ENCODE assay signal across 8 cellular contexts in the genomic region with DNA sequence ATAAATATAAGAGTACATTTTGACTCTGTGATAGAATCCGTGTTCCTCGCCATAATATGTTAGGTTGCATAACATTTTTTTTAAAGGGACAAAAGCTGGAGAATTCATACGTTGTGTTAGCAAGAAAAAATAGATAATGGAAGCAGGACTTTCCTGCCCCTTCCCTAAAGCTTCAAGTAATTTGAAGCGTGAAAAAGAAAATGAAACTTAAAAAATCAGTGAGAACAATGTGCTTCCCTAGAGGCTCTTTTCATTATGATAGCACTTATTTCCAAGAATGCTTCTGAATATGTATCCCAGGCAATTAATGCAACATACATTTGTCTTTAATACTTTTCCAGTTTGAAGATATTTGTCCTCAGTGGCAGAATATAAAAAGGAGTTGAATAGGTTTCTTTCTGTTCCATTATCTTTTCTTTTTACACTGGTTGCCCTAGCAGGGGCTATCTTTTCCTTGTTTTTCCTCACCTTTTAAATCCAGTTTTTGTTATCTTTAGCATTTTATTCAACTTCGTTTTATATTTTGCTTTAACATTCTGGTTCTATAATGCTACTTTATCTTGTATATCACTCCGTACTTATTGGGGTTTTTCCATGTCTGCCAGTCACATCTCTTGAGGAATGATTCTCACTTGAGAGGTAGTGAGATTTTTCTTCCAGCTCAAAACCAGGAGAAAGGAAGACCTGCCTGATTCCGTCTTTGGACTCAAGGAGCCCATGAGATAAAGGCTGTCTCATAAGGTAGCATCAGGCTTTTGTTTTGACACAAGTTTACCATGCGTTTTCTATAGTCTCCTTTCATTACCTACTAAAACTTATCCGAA.
A peak's percentile ranks its signal among the peaks of the same experiment; 100 is the strongest.
DNase-seq lines count a peak whose midpoint lies in the region; ATAC-seq and TF ChIP-seq lines count a peak whose summit lies in the region.

No MANE protein-coding gene starts in this region.

- peak overlapping the region; percentile 76 to 85 (median 84) for H3K27ac Mint-ChIP-seq in CD4-positive, CD25-positive, alpha-beta regulatory T cell
- H3K27ac Mint-ChIP-seq in IgD-negative memory B cell = peak overlapping the region in 2 of 3 donors; percentile 40 to 90
- H3K27ac Mint-ChIP-seq in neural crest cell (ENCODE audit: unreplicated experiment) = peak overlapping the region; percentile 31

- peak overlapping the region; percentile 63 for H3K4me3 ChIP-seq in CD4-positive, CD25-positive, alpha-beta regulatory T cell (ENCODE audit: low read depth, low read length)
- peak overlapping the region; percentile 26 to 58 for H3K4me3 ChIP-seq in duodenal mucosa (ENCODE audit: low read depth in 1 of 2, low read length in 2 of 2)

- H3K9me3 ChIP-seq in CD4-positive, CD25-positive, alpha-beta regulatory T cell (ENCODE audit: control insufficient read depth in 2 of 2, low read length in 2 of 2) = no peaks in the 10 kb centered on the region
- H3K9me3 ChIP-seq in duodenal mucosa (ENCODE audit: control insufficient read depth in 1 of 2, low read length in 2 of 2) = no peaks in the 10 kb centered on the region

- H3K27me3 Mint-ChIP-seq in CD4-positive, CD25-positive, alpha-beta regulatory T cell = no peaks in the 10 kb centered on the region
- no peaks in the 10 kb centered on the region for H3K27me3 Mint-ChIP-seq in IgD-negative memory B cell
- H3K27me3 Mint-ChIP-seq in neural crest cell (ENCODE audit: low read depth) = no peaks in the 10 kb centered on the region

- H3K36me3 ChIP-seq in CD4-positive, CD25-positive, alpha-beta regulatory T cell (ENCODE audit: control insufficient read depth, insufficient read depth, low read length) = peaks cover 10% of the 10 kb centered on the region
- peaks cover 0 to 3% of the 10 kb centered on the region in 2 donors for H3K36me3 ChIP-seq in duodenal mucosa (ENCODE audit: control insufficient read depth in 1 of 2, insufficient read depth in 2 of 2, low read length in 2 of 2)

- TF ChIP-seq CTCF in neural crest cell (conservative IDR thresholded peaks at IDR 0.05) = no peak

- H3K9ac ChIP-seq in duodenal mucosa (ENCODE audit: low read depth in 1 of 2, low read length in 2 of 2) = peak overlapping the region in 1 of 2 donors; percentile 49

- H3K9me3 Mint-ChIP-seq in CD4-positive, CD25-positive, alpha-beta regulatory T cell = no peaks in the 10 kb centered on the region
- H3K9me3 Mint-ChIP-seq in IgD-negative memory B cell (no peaks in the 10 kb centered on the region), neural crest cell (peaks cover 2% of the 10 kb centered on the region)

- peaks cover 83% of the 10 kb centered on the region for H3K4me1 ChIP-seq in CD4-positive, CD25-positive, alpha-beta regulatory T cell (ENCODE audit: control insufficient read depth, insufficient read depth, low read length, poor library complexity, severe bottlenecking)
- H3K4me1 ChIP-seq in duodenal mucosa (ENCODE audit: control insufficient read depth in 1 of 2, insufficient read depth in 2 of 2, low read length in 2 of 2) = peaks cover 19 to 51% of the 10 kb centered on the region in 2 donors

- peaks cover 24% of the 10 kb centered on the region for H3K36me3 Mint-ChIP-seq in CD4-positive, CD25-positive, alpha-beta regulatory T cell
- H3K36me3 Mint-ChIP-seq in IgD-negative memory B cell (peaks cover 2% of the 10 kb centered on the region), neural crest cell (ENCODE audit: low read depth) (peaks cover 3% of the 10 kb centered on the region)

- H3K27me3 ChIP-seq in CD4-positive, CD25-positive, alpha-beta regulatory T cell (ENCODE audit: control insufficient read depth, insufficient read depth, low read length) = no peaks in the 10 kb centered on the region
- H3K27me3 ChIP-seq in duodenal mucosa (ENCODE audit: control insufficient read depth in 1 of 2, insufficient read depth in 2 of 2, low read length in 2 of 2) = no peaks in the 10 kb centered on the region

- H3K4me1 Mint-ChIP-seq in CD4-positive, CD25-positive, alpha-beta regulatory T cell = peaks cover 47 to 92% (median 70%) of the 10 kb centered on the region in 4 donors
- H3K4me1 Mint-ChIP-seq in IgD-negative memory B cell (peaks cover 41 to 56% (median 50%) of the 10 kb centered on the region in 3 donors), neural crest cell (peaks cover 45% of the 10 kb centered on the region)

- ATAC-seq in CD4-positive, CD25-positive, alpha-beta regulatory T cell (ENCODE audit: low read depth in 2 of 2) = no peak

- H3K4me3 Mint-ChIP-seq in CD4-positive, CD25-positive, alpha-beta regulatory T cell = peak overlapping the region; percentile 37 to 89 (median 80)
- H3K4me3 Mint-ChIP-seq in IgD-negative memory B cell (peak overlapping the region; percentile 25 to 88 (median 60)), neural crest cell (no peak overlapping the region)

- no peak for DNase-seq in CD4-positive, CD25-positive, alpha-beta regulatory T cell
- DNase-seq in neural crest cell (ENCODE audit: low read depth, low spot score) (no peak), hepatic stellate cell (ENCODE audit: low spot score) (no peak), cerebellar nuclear complex (lab: John Stamatoyannopoulos, UW) (no peak), cerebellar cortex (ENCODE audit: low spot score) (no peak)
- DNase-seq in activated CD4-positive, CD25-positive, alpha-beta regulatory T cell treated with anti-CD3 and anti-CD28 coated beads, Interleukin-2, amount 50 U/mL, for 72 hours = no peak

- H3K27ac ChIP-seq in CD4-positive, CD25-positive, alpha-beta regulatory T cell (ENCODE audit: insufficient read depth, low read length, poor library complexity, severe bottlenecking) = peak overlapping the region; percentile 60
- H3K27ac ChIP-seq in duodenal mucosa (ENCODE audit: low read depth, low read length) = peak overlapping the region; percentile 43

Comparison
In these comparisons a context has a peak if more than half of its experiments do, and no peak if none do; other contexts are left out.
1. H3K27ac Mint-ChIP-seq: peak in every context shown above with its lines; median percentile 84 in CD4-positive, CD25-positive, alpha-beta regulatory T cell; 65 in IgD-negative memory B cell; 31 in neural crest cell.